In the genomic region with DNA sequence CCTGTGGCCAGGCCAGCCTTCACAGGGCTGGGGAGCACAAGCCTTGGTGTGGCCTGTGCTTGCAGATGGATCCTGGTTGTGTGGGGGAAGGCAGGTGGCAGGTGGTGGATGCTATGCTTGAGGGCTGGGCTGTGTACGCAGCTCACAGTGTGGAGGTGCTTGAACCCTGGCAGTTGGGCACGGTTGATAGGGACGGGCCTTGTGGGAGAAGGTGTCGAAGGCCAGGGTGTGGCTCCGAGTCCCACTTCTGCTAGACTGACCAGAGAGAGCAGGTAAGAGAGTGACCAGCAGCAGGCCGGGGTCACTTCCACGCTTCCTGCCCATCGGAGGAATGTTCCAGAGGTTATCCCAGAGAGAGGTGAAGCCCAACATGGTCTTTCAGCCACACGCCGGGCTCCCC, we compare ENCODE assay signal across 32 cellular contexts.
DNase-seq lines count a peak whose midpoint lies in the region; ATAC-seq and TF ChIP-seq lines count a peak whose summit lies in the region.
"Had no signal": no experiment of that assay in that cellular context is flagged by ENCODE, and none has a peak within 500 bp of the region (broad histone marks: within the 10 kb centered on the region; RNA-seq: fewer than 3 reads in every experiment).

No MANE protein-coding gene starts in this region.

- H3K27ac ChIP-seq in ascending aorta (peak overlapping the region; percentile 65 to 77), right cardiac atrium (ENCODE audit: low read length) (peak overlapping the region; percentile 70), rectal smooth muscle tissue (ENCODE audit: low read depth, low read length) (peak overlapping the region; percentile 18)
- H3K27ac ChIP-seq: lower lobe of right lung, pancreas, testis had no signal

- H3K4me3 Mint-ChIP-seq in HFFc6, result no peak overlapping the region
- no peak overlapping the region for H3K4me3 Mint-ChIP-seq in activated naive CD4-positive, alpha-beta T cell treated with anti-CD3 and anti-CD28 coated beads, Interleukin-2, amount 10 ng/mL, durations not matched to agents 7 days and 5 days
- H3K4me3 Mint-ChIP-seq: activated CD4-positive, alpha-beta T cell treated with anti-CD3 and anti-CD28 coated beads, Interleukin-2, amount 10 ng/mL, durations not matched to agents 24 days and 14 days; CD8-positive, alpha-beta T cell; H9; IgD-negative memory B cell; nephron had no signal

- H3K9me3 ChIP-seq in ascending aorta (no peaks in the 10 kb centered on the region), right cardiac atrium (ENCODE audit: control insufficient read depth, low read length) (no peaks in the 10 kb centered on the region)
- H3K9me3 ChIP-seq: BE2C, lower lobe of right lung, pancreas, testis had no signal

- H3K9me3 Mint-ChIP-seq in HFFc6, result no peaks in the 10 kb centered on the region
- no peaks in the 10 kb centered on the region for H3K9me3 Mint-ChIP-seq in activated naive CD4-positive, alpha-beta T cell treated with anti-CD3 and anti-CD28 coated beads, Interleukin-2, amount 10 ng/mL, durations not matched to agents 7 days and 5 days
- H3K9me3 Mint-ChIP-seq: activated CD4-positive, alpha-beta T cell treated with anti-CD3 and anti-CD28 coated beads, Interleukin-2, amount 10 ng/mL, durations not matched to agents 24 days and 14 days; activated naive CD4-positive, alpha-beta T cell treated with anti-CD3 and anti-CD28 coated beads, Interleukin-2, amount 50 U/mL, for 72 hours; CD8-positive, alpha-beta T cell; IgD-negative memory B cell had no signal

- H3K27me3 ChIP-seq in ascending aorta, result no peaks in the 10 kb centered on the region
- H3K27me3 ChIP-seq in right cardiac atrium (ENCODE audit: control insufficient read depth, insufficient read depth), result no peaks in the 10 kb centered on the region
- H3K27me3 ChIP-seq in rectal smooth muscle tissue (ENCODE audit: control insufficient read depth, insufficient read depth, low read length), result peaks cover 2% of the 10 kb centered on the region
- H3K27me3 ChIP-seq: BE2C, pancreas, testis had no signal

- H3K9ac ChIP-seq in rectal smooth muscle tissue (ENCODE audit: low read length), result no peak overlapping the region

- H3K4me1 ChIP-seq in ascending aorta (peaks cover 14 to 34% of the 10 kb centered on the region in 2 donors), right cardiac atrium (ENCODE audit: control insufficient read depth, insufficient read depth, low read length) (peaks cover 20% of the 10 kb centered on the region), rectal smooth muscle tissue (ENCODE audit: control insufficient read depth, insufficient read depth, low read length) (peaks cover 22% of the 10 kb centered on the region)
- H3K4me1 ChIP-seq: BE2C, lower lobe of right lung, pancreas had no signal

- ATAC-seq in right cardiac atrium (peak; percentile 6), GM18861 (IDR thresholded peaks at IDR 0.05; ENCODE audit: unreplicated experiment) (no peak)
- ATAC-seq: activated naive CD4-positive, alpha-beta T cell treated with anti-CD3 and anti-CD28 coated beads, Interleukin-2, amount 50 U/mL, for 72 hours; CD8-positive, alpha-beta T cell; pancreas; stimulated activated naive CD8-positive, alpha-beta T cell treated with anti-CD3 and anti-CD28 coated beads, Interleukin-15, Interleukin-2, amounts not matched to agents 100 U/mL and 50 U/mL, for 24 hours had no signal

- H3K27ac Mint-ChIP-seq in HFFc6, result peak overlapping the region; percentile 48; the same call in 1 of the 2 replicates
- H3K27ac Mint-ChIP-seq in activated naive CD4-positive, alpha-beta T cell treated with anti-CD3 and anti-CD28 coated beads, Interleukin-2, amount 10 ng/mL, durations not matched to agents 7 days and 5 days, result no peak overlapping the region
- H3K27ac Mint-ChIP-seq: activated CD4-positive, alpha-beta T cell treated with anti-CD3 and anti-CD28 coated beads, Interleukin-2, amount 10 ng/mL, durations not matched to agents 24 days and 14 days; activated naive CD4-positive, alpha-beta T cell treated with anti-CD3 and anti-CD28 coated beads, Interleukin-2, amount 50 U/mL, for 72 hours; CD8-positive, alpha-beta T cell; IgD-negative memory B cell had no signal

- TF ChIP-seq CTCF in HFFc6 (IDR thresholded peaks at IDR 0.05), result no peak
- no peak for TF ChIP-seq CTCF in ascending aorta (IDR thresholded peaks at IDR 0.05)

- H3K36me3 Mint-ChIP-seq in HFFc6 (ENCODE audit: low read depth), result no peaks in the 10 kb centered on the region
- no peaks in the 10 kb centered on the region for H3K36me3 Mint-ChIP-seq in activated naive CD4-positive, alpha-beta T cell treated with anti-CD3 and anti-CD28 coated beads, Interleukin-2, amount 10 ng/mL, durations not matched to agents 7 days and 5 days
- H3K36me3 Mint-ChIP-seq: CD8-positive, alpha-beta T cell; IgD-negative memory B cell had no signal

- H3K4me3 ChIP-seq in ascending aorta (no peak overlapping the region), right cardiac atrium (ENCODE audit: low read length) (no peak overlapping the region), rectal smooth muscle tissue (ENCODE audit: low read length) (no peak overlapping the region)
- H3K4me3 ChIP-seq: lower lobe of right lung, pancreas, testis had no signal

- H3K36me3 ChIP-seq in ascending aorta, result no peaks in the 10 kb centered on the region
- no peaks in the 10 kb centered on the region for H3K36me3 ChIP-seq in rectal smooth muscle tissue (ENCODE audit: control insufficient read depth, insufficient read depth, low read length)
- H3K36me3 ChIP-seq: BE2C, lower lobe of right lung, pancreas had no signal

- WGBS in right cardiac atrium, result 90% methylated on average over 10 of the region's 10 CpGs

- CTCF ChIA-PET in activated naive CD4-positive, alpha-beta T cell treated with anti-CD3 and anti-CD28 coated beads, Interleukin-2, amount 10 ng/mL, durations not matched to agents 7 days and 5 days (lab: Charles Lee), result no interaction called here

- peaks cover 13% of the 10 kb centered on the region for H3K4me1 Mint-ChIP-seq in HFFc6 (ENCODE audit: low read depth)
- no peaks in the 10 kb centered on the region for H3K4me1 Mint-ChIP-seq in activated naive CD4-positive, alpha-beta T cell treated with anti-CD3 and anti-CD28 coated beads, Interleukin-2, amount 10 ng/mL, durations not matched to agents 7 days and 5 days
- H3K4me1 Mint-ChIP-seq: activated CD4-positive, alpha-beta T cell treated with anti-CD3 and anti-CD28 coated beads, Interleukin-2, amount 10 ng/mL, durations not matched to agents 24 days and 14 days; IgD-negative memory B cell; nephron had no signal

- intact Hi-C loops in ascending aorta (cut with DNase I) (loop anchor here (5.0 kb wide), 1 partner anchor 54 kb away; no protein-coding TSS in a partner anchor), right cardiac atrium (cut with DNase I) (no loop called here), head of caudate nucleus (cut with DNase I) (no loop called here)

- DNase-seq in HFFc6, result no peak
- no peak for DNase-seq in ascending aorta (ENCODE audit: low spot score in 2 of 2)
- DNase-seq in right cardiac atrium, result no peak
- DNase-seq in activated naive CD4-positive, alpha-beta T cell treated with anti-CD3 and anti-CD28 coated beads, Interleukin-2, amount 10 ng/mL, durations not matched to agents 7 days and 5 days, result no peak
- DNase-seq in head of caudate nucleus, result no peak
- no peak for DNase-seq in NCI-H128 (lab: John Stamatoyannopoulos, UW; ENCODE audit: unreplicated experiment)
- DNase-seq: activated CD4-positive, alpha-beta T cell treated with anti-CD3 and anti-CD28 coated beads, Interleukin-2, amount 10 ng/mL, durations not matched to agents 24 days and 14 days; activated CD8-positive, alpha-beta memory T cell treated with anti-CD3 and anti-CD28 coated beads for 24 hours; activated T-cell treated with anti-CD3 and anti-CD28 coated beads for 4 hours; BE2C; CD8-positive, alpha-beta T cell; DMS 273 treated with DMSO at 0.1 percent for 48 hours; effector CD8-positive, alpha-beta T cell; EL; glutamatergic neuron; H9; kidney; lower lobe of right lung; MV-4-11; NCI-H1436 treated with DMSO at 0.1 percent for 48 hours; NCI-H2081 treated with DMSO at 0.1 percent for 48 hours; pancreas; RPMI8226; stimulated activated CD4-positive, alpha-beta T cell treated with anti-CD3 and anti-CD28 coated beads, Interleukin-1b, Interleukin-23, amount 100 ng/mL, for 48 hours; stimulated activated naive CD8-positive, alpha-beta T cell treated with anti-CD3 and anti-CD28 coated beads, Interleukin-15, Interleukin-2, amounts not matched to agents 100 U/mL and 50 U/mL, for 24 hours; T1000 had no signal

- H3K27me3 Mint-ChIP-seq in HFFc6 (ENCODE audit: insufficient read depth), result no peaks in the 10 kb centered on the region
- no peaks in the 10 kb centered on the region for H3K27me3 Mint-ChIP-seq in activated naive CD4-positive, alpha-beta T cell treated with anti-CD3 and anti-CD28 coated beads, Interleukin-2, amount 10 ng/mL, durations not matched to agents 7 days and 5 days
- H3K27me3 Mint-ChIP-seq: activated CD4-positive, alpha-beta T cell treated with anti-CD3 and anti-CD28 coated beads, Interleukin-2, amount 10 ng/mL, durations not matched to agents 24 days and 14 days had no signal

Comparison
In these comparisons a context has a peak if more than half of its experiments do, and no peak if none do; other contexts are left out.
1. H3K27ac ChIP-seq: peak in every context shown above with its lines; median percentile 71 in ascending aorta; 70 in right cardiac atrium; 18 in rectal smooth muscle tissue.